In genomic region chr2:151789055-151789834, GRCh38 we compare ENCODE assay signal across 1 cellular context.
TF ChIP-seq lines count a peak whose summit lies in the region.

No MANE protein-coding gene starts in this region.

TF ChIP-seq in K562, 482 proteins besides CTCF, POLR2A, EP300 and RAD21 (continued from another document and continues in another):
- TF ChIP-seq CUX1 (CRISPR knock-in tag; IDR thresholded peaks at IDR 0.05) (no peak), ZNF609 (CRISPR knock-in tag; IDR thresholded peaks at IDR 0.05; ENCODE audit: borderline replicate concordance) (no peak), POU5F1 (IDR thresholded peaks at IDR 0.05; ENCODE audit: borderline replicate concordance, low read depth, low read length, partially characterized antibody) (no peak), ZNF347 (CRISPR knock-in tag; IDR thresholded peaks at IDR 0.05; ENCODE audit: low read depth) (no peak), HLTF (IDR thresholded peaks at IDR 0.05) (peak; percentile 49; the same call in 1 of the 2 replicates), TEAD4 (IDR thresholded peaks at IDR 0.05; ENCODE audit: low read length) (peak; percentile 97), TEAD4 (CRISPR knock-in tag; IDR thresholded peaks at IDR 0.05; ENCODE audit: borderline replicate concordance) (no peak), PURB (CRISPR knock-in tag; IDR thresholded peaks at IDR 0.05; ENCODE audit: low read depth) (no peak), U2AF1 (optimal IDR thresholded peaks at IDR 0.05; ENCODE audit: low read depth, low read length) (no peak), YY1 (IDR thresholded peaks at IDR 0.05; ENCODE audit: borderline replicate concordance in 1 of 3, control insufficient read depth in 1 of 3, extremely low read depth in 1 of 3, insufficient read depth in 3 of 3, insufficient read length in 1 of 3, insufficient replicate concordance in 2 of 3, low read depth in 1 of 3, low read length in 2 of 3) (no peak), MYNN (IDR thresholded peaks at IDR 0.05) (peak; percentile 82), MYNN (CRISPR knock-in tag; IDR thresholded peaks at IDR 0.05) (no peak), NR2C1 (IDR thresholded peaks at IDR 0.05) (no peak), NR2C1 (tag; IDR thresholded peaks at IDR 0.05) (0 out of 2 replicates have a peak, but pooled peaks have one; percentile 36), NR2C2 (CRISPR knock-in tag; IDR thresholded peaks at IDR 0.05) (no peak), NR2C2 (tag; IDR thresholded peaks at IDR 0.05) (0 out of 2 replicates have a peak, but pooled peaks have one; percentile 19), MAFK (IDR thresholded peaks at IDR 0.05; ENCODE audit: low read length) (peak; percentile 25; the same call in 1 of the 2 replicates), RBM14 (IDR thresholded peaks at IDR 0.05; ENCODE audit: borderline replicate concordance, insufficient read depth, low read depth, low read length) (no peak), ZNF274 (IDR thresholded peaks at IDR 0.05; ENCODE audit: borderline replicate concordance, low read depth, low read length) (no peak), RHOXF2B (CRISPR knock-in tag; conservative IDR thresholded peaks at IDR 0.05) (no peak), ZNF174 (CRISPR knock-in tag; IDR thresholded peaks at IDR 0.05) (no peak), ZFP36 (IDR thresholded peaks at IDR 0.05; ENCODE audit: low read depth, low read length, partially characterized antibody) (no peak), ESRRB (CRISPR knock-in tag; IDR thresholded peaks at IDR 0.05; ENCODE audit: borderline replicate concordance) (no peak), ZNF561 (CRISPR knock-in tag; conservative IDR thresholded peaks at IDR 0.05) (no peak)
- TF ChIP-seq, protein P1, sequence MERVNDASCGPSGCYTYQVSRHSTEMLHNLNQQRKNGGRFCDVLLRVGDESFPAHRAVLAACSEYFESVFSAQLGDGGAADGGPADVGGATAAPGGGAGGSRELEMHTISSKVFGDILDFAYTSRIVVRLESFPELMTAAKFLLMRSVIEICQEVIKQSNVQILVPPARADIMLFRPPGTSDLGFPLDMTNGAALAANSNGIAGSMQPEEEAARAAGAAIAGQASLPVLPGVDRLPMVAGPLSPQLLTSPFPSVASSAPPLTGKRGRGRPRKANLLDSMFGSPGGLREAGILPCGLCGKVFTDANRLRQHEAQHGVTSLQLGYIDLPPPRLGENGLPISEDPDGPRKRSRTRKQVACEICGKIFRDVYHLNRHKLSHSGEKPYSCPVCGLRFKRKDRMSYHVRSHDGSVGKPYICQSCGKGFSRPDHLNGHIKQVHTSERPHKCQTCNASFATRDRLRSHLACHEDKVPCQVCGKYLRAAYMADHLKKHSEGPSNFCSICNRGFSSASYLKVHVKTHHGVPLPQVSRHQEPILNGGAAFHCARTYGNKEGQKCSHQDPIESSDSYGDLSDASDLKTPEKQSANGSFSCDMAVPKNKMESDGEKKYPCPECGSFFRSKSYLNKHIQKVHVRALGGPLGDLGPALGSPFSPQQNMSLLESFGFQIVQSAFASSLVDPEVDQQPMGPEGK (CRISPR knock-in tag; IDR thresholded peaks at IDR 0.05; ENCODE audit: borderline replicate concordance): no peak
- TF ChIP-seq, protein P2, sequence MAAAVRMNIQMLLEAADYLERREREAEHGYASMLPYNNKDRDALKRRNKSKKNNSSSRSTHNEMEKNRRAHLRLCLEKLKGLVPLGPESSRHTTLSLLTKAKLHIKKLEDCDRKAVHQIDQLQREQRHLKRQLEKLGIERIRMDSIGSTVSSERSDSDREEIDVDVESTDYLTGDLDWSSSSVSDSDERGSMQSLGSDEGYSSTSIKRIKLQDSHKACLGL (CRISPR knock-in tag; IDR thresholded peaks at IDR 0.05; ENCODE audit: borderline replicate concordance, poor library complexity, severe bottlenecking): no peak
- TF ChIP-seq, protein P3, sequence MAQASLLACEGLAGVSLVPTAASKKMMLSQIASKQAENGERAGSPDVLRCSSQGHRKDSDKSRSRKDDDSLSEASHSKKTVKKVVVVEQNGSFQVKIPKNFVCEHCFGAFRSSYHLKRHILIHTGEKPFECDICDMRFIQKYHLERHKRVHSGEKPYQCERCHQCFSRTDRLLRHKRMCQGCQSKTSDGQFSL (CRISPR knock-in tag; IDR thresholded peaks at IDR 0.05): no peak
- TF ChIP-seq, protein P3 (tag; IDR thresholded peaks at IDR 0.05): no peak
- TF ChIP-seq, protein P4, sequence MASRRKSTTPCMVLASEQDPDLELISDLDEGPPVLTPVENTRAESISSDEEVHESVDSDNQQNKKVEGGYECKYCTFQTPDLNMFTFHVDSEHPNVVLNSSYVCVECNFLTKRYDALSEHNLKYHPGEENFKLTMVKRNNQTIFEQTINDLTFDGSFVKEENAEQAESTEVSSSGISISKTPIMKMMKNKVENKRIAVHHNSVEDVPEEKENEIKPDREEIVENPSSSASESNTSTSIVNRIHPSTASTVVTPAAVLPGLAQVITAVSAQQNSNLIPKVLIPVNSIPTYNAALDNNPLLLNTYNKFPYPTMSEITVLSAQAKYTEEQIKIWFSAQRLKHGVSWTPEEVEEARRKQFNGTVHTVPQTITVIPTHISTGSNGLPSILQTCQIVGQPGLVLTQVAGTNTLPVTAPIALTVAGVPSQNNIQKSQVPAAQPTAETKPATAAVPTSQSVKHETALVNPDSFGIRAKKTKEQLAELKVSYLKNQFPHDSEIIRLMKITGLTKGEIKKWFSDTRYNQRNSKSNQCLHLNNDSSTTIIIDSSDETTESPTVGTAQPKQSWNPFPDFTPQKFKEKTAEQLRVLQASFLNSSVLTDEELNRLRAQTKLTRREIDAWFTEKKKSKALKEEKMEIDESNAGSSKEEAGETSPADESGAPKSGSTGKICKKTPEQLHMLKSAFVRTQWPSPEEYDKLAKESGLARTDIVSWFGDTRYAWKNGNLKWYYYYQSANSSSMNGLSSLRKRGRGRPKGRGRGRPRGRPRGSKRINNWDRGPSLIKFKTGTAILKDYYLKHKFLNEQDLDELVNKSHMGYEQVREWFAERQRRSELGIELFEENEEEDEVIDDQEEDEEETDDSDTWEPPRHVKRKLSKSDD (conservative IDR thresholded peaks at IDR 0.05; ENCODE audit: low read length): no peak
- TF ChIP-seq, protein P5, sequence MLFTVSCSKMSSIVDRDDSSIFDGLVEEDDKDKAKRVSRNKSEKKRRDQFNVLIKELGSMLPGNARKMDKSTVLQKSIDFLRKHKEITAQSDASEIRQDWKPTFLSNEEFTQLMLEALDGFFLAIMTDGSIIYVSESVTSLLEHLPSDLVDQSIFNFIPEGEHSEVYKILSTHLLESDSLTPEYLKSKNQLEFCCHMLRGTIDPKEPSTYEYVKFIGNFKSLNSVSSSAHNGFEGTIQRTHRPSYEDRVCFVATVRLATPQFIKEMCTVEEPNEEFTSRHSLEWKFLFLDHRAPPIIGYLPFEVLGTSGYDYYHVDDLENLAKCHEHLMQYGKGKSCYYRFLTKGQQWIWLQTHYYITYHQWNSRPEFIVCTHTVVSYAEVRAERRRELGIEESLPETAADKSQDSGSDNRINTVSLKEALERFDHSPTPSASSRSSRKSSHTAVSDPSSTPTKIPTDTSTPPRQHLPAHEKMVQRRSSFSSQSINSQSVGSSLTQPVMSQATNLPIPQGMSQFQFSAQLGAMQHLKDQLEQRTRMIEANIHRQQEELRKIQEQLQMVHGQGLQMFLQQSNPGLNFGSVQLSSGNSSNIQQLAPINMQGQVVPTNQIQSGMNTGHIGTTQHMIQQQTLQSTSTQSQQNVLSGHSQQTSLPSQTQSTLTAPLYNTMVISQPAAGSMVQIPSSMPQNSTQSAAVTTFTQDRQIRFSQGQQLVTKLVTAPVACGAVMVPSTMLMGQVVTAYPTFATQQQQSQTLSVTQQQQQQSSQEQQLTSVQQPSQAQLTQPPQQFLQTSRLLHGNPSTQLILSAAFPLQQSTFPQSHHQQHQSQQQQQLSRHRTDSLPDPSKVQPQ (CRISPR knock-in tag; IDR thresholded peaks at IDR 0.05; ENCODE audit: borderline replicate concordance): no peak
- TF ChIP-seq, protein P6, sequence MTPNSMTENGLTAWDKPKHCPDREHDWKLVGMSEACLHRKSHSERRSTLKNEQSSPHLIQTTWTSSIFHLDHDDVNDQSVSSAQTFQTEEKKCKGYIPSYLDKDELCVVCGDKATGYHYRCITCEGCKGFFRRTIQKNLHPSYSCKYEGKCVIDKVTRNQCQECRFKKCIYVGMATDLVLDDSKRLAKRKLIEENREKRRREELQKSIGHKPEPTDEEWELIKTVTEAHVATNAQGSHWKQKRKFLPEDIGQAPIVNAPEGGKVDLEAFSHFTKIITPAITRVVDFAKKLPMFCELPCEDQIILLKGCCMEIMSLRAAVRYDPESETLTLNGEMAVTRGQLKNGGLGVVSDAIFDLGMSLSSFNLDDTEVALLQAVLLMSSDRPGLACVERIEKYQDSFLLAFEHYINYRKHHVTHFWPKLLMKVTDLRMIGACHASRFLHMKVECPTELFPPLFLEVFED (CRISPR knock-in tag; conservative IDR thresholded peaks at IDR 0.05): no peak
